In the genomic region with DNA sequence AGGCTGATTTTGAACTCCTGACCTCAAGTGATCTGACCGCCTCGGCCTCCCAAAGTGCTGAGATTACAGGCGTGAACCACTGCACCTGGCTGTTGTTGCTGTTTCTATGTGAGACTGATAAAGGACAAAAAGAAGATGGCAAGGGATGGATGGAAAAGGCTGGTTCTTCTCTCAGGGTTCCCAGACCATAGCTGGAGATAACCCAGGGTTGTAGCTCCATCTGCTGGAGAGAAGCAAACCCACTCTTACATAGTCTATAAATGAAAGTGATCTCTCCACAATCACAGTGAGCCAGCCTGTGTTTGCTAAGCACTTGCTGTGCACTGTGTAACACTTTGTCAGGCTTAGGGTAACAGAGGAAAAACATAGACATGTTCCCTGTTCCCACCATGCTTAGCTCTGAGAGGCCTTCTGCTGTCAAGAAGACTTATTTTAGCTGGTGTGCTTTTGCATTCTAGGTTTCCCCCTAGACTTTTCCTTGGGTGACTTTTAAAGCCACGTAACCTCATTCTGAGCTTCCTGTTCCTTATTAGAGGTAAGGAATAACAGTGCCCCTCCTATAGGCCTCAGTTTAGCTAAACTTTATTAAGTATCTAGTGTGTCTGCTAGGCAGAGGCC, we compare ENCODE assay signal across 1 cellular context.
A peak's percentile ranks its signal among the peaks of the same experiment; 100 is the strongest.
TF ChIP-seq lines count a peak whose summit lies in the region.

No MANE protein-coding gene starts in this region.

TF ChIP-seq in K562, 482 proteins besides CTCF, POLR2A, EP300 and RAD21 (continued from another document):
- TF ChIP-seq ZC3H8 (IDR thresholded peaks at IDR 0.05) (no peak), EHMT2 (IDR thresholded peaks at IDR 0.05) (0 out of 2 replicates have a peak, but pooled peaks have one; percentile 50), SMC3 (conservative IDR thresholded peaks at IDR 0.05; ENCODE audit: insufficient read depth, low read depth, low read length) (peak; percentile 75), FOS (IDR thresholded peaks at IDR 0.05; ENCODE audit: extremely low read depth, insufficient read length) (no peak), CEBPB (tag; IDR thresholded peaks at IDR 0.05) (no peak), NFYB (IDR thresholded peaks at IDR 0.05; ENCODE audit: extremely low read depth, insufficient read length) (no peak), ZEB2 (IDR thresholded peaks at IDR 0.05) (0 out of 2 replicates have a peak, but pooled peaks have one; percentile 37), TBL1XR1 (IDR thresholded peaks at IDR 0.05; ENCODE audit: low read length in 2 of 2) (peak in 1 of 2 experiments; percentile 32; a peak in 1 of 4 replicates), POLR3A (IDR thresholded peaks at IDR 0.05; ENCODE audit: borderline replicate concordance, extremely low read depth, insufficient read depth, insufficient read length) (no peak), SP1 (CRISPR knock-in tag; IDR thresholded peaks at IDR 0.05) (0 out of 2 replicates have a peak, but pooled peaks have one; percentile 40), ZNF24 (IDR thresholded peaks at IDR 0.05) (0 out of 2 replicates have a peak, but pooled peaks have one; percentile 27), KDM1A (IDR thresholded peaks at IDR 0.05) (peak; percentile 30 to 49; a peak in 2 of 4 replicates), BHLHE40 (IDR thresholded peaks at IDR 0.05; ENCODE audit: low read length) (peak; percentile 19; the same call in 1 of the 2 replicates), DEAF1 (CRISPR knock-in tag; IDR thresholded peaks at IDR 0.05) (peak; percentile 65), MYNN (IDR thresholded peaks at IDR 0.05) (peak; percentile 36; the same call in 1 of the 2 replicates), MYNN (CRISPR knock-in tag; IDR thresholded peaks at IDR 0.05) (no peak), GABPA (tag; conservative IDR thresholded peaks at IDR 0.05; ENCODE audit: low read depth) (no peak), ZNF785 (CRISPR knock-in tag; IDR thresholded peaks at IDR 0.05) (no peak), ARID2 (IDR thresholded peaks at IDR 0.05) (peak; percentile 81), ZNF644 (tag; IDR thresholded peaks at IDR 0.05; ENCODE audit: low read depth) (no peak), HCFC1 (IDR thresholded peaks at IDR 0.05; ENCODE audit: low read depth, low read length) (peak; percentile 33; the same call in 1 of the 2 replicates), HMBOX1 (IDR thresholded peaks at IDR 0.05) (peak; percentile 19; the same call in 1 of the 2 replicates), STAG1 (CRISPR knock-in tag; IDR thresholded peaks at IDR 0.05; ENCODE audit: borderline replicate concordance) (0 out of 2 replicates have a peak, but pooled peaks have one; percentile 46), IRF9 (tag; IDR thresholded peaks at IDR 0.05) (no peak), CC2D1A (IDR thresholded peaks at IDR 0.05) (peak; percentile 64; the same call in 1 of the 2 replicates)
- TF ChIP-seq, protein P1, sequence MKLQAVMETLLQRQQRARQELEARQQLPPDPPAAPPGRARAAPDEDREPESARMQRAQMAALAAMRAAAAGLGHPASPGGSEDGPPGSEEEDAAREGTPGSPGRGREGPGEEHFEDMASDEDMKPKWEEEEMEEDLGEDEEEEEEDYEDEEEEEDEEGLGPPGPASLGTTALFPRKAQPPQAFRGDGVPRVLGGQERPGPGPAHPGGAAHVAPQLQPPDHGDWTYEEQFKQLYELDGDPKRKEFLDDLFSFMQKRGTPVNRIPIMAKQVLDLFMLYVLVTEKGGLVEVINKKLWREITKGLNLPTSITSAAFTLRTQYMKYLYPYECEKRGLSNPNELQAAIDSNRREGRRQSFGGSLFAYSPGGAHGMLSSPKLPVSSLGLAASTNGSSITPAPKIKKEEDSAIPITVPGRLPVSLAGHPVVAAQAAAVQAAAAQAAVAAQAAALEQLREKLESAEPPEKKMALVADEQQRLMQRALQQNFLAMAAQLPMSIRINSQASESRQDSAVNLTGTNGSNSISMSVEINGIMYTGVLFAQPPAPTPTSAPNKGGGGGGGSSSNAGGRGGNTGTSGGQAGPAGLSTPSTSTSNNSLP (IDR thresholded peaks at IDR 0.05; ENCODE audit: borderline replicate concordance, low read depth, low read length), result peak; percentile 70; the same call in 1 of the 2 replicates
- TF ChIP-seq, protein P2, sequence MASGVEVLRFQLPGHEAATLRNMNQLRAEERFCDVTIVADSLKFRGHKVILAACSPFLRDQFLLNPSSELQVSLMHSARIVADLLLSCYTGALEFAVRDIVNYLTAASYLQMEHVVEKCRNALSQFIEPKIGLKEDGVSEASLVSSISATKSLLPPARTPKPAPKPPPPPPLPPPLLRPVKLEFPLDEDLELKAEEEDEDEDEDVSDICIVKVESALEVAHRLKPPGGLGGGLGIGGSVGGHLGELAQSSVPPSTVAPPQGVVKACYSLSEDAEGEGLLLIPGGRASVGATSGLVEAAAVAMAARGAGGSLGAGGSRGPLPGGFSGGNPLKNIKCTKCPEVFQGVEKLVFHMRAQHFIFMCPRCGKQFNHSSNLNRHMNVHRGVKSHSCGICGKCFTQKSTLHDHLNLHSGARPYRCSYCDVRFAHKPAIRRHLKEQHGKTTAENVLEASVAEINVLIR (CRISPR knock-in tag; IDR thresholded peaks at IDR 0.05), result no peak
- TF ChIP-seq, protein P3, sequence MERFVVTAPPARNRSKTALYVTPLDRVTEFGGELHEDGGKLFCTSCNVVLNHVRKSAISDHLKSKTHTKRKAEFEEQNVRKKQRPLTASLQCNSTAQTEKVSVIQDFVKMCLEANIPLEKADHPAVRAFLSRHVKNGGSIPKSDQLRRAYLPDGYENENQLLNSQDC (CRISPR knock-in tag; IDR thresholded peaks at IDR 0.05), result no peak
